ENCODE assay signal across 1 cellular context in genomic region chr3:184305577-184305976, GRCh38.
TF ChIP-seq lines count a peak whose summit lies in the region.

No MANE protein-coding gene starts in this region.

TF ChIP-seq in HCT116, 20 proteins besides CTCF, POLR2A, EP300 and RAD21 (continued from another document):
- TF ChIP-seq ZBTB33 (IDR thresholded peaks at IDR 0.05; ENCODE audit: extremely low read depth, insufficient replicate concordance, low read length): no peak
- TF ChIP-seq, protein P1, sequence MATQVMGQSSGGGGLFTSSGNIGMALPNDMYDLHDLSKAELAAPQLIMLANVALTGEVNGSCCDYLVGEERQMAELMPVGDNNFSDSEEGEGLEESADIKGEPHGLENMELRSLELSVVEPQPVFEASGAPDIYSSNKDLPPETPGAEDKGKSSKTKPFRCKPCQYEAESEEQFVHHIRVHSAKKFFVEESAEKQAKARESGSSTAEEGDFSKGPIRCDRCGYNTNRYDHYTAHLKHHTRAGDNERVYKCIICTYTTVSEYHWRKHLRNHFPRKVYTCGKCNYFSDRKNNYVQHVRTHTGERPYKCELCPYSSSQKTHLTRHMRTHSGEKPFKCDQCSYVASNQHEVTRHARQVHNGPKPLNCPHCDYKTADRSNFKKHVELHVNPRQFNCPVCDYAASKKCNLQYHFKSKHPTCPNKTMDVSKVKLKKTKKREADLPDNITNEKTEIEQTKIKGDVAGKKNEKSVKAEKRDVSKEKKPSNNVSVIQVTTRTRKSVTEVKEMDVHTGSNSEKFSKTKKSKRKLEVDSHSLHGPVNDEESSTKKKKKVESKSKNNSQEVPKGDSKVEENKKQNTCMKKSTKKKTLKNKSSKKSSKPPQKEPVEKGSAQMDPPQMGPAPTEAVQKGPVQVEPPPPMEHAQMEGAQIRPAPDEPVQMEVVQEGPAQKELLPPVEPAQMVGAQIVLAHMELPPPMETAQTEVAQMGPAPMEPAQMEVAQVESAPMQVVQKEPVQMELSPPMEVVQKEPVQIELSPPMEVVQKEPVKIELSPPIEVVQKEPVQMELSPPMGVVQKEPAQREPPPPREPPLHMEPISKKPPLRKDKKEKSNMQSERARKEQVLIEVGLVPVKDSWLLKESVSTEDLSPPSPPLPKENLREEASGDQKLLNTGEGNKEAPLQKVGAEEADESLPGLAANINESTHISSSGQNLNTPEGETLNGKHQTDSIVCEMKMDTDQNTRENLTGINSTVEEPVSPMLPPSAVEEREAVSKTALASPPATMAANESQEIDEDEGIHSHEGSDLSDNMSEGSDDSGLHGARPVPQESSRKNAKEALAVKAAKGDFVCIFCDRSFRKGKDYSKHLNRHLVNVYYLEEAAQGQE (IDR thresholded peaks at IDR 0.05; ENCODE audit: low read depth): no peak
- no peak for TF ChIP-seq ZFX (IDR thresholded peaks at IDR 0.05)
- TF ChIP-seq SP1 (IDR thresholded peaks at IDR 0.05; ENCODE audit: low read depth): no peak
- TF ChIP-seq POLR2AphosphoS5 (IDR thresholded peaks at IDR 0.05; ENCODE audit: low read depth, low read length): no peak
- TF ChIP-seq SRF (IDR thresholded peaks at IDR 0.05; ENCODE audit: low read depth): no peak
- TF ChIP-seq ZNF274 (IDR thresholded peaks at IDR 0.05; ENCODE audit: low read depth, low read length): no peak
- TF ChIP-seq, protein P2, sequence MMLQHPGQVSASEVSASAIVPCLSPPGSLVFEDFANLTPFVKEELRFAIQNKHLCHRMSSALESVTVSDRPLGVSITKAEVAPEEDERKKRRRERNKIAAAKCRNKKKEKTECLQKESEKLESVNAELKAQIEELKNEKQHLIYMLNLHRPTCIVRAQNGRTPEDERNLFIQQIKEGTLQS (IDR thresholded peaks at IDR 0.05): no peak
- TF ChIP-seq EZH2 (IDR thresholded peaks at IDR 0.05): no peak
- TF ChIP-seq ELF1 (IDR thresholded peaks at IDR 0.05; ENCODE audit: borderline replicate concordance, low read depth): no peak
- TF ChIP-seq FOSL1 (IDR thresholded peaks at IDR 0.05; ENCODE audit: low read depth): no peak
TF ChIP-seq in HCT116: peak in this region for 0.
